1 cellular context compared by ENCODE assay signal in genomic region chr16:66115373-66115772, GRCh38.
TF ChIP-seq lines count a peak whose summit lies in the region.

No MANE protein-coding gene starts in this region.

TF ChIP-seq in Ishikawa, 13 proteins besides CTCF, POLR2A, EP300 and RAD21 (continued from another document):
- TF ChIP-seq TAF1 (IDR thresholded peaks at IDR 0.05; ENCODE audit: low read depth) (no peak), TEAD4 (IDR thresholded peaks at IDR 0.05) (no peak), EGR1 (IDR thresholded peaks at IDR 0.05) (no peak), CEBPB (IDR thresholded peaks at IDR 0.05) (no peak), YY1 (IDR thresholded peaks at IDR 0.05; ENCODE audit: low read depth) (no peak), NFIC (IDR thresholded peaks at IDR 0.05) (no peak)
